In genomic region chr4:15005474-15006115, GRCh38 we compare ENCODE assay signal across 8 cellular contexts. TPM values are rescaled to one million over a fixed set of nuclear protein-coding genes. Genes with fewer than 3 reads are reported as not detected.
A peak's percentile ranks its signal among the peaks of the same experiment; 100 is the strongest.
DNase-seq lines count a peak whose midpoint lies in the region; ATAC-seq and TF ChIP-seq lines count a peak whose summit lies in the region.

No MANE protein-coding gene starts in this region.

- H3K14ac ChIP-seq in IMR-90 (replicated peaks; ENCODE audit: low read depth, low read length), result no peak overlapping the region

- H3K27ac ChIP-seq in IMR-90 (ENCODE audit: insufficient read depth, low read length), result no peak overlapping the region
- peak overlapping the region; percentile 96 for H3K27ac ChIP-seq in cingulate gyrus (ENCODE audit: low read depth, low read length)

- H3K18ac ChIP-seq in IMR-90 (ENCODE audit: low read depth, low read length), result peak overlapping the region; percentile 26; the same call in 1 of the 2 replicates

- H3K9me3 ChIP-seq in IMR-90 (ENCODE audit: control insufficient read depth, insufficient read depth, low read length), result no peaks in the 10 kb centered on the region

- no CpG with 5 or more reads among the region's 4 CpGs for WGBS in IMR-90 (ENCODE audit: extremely low coverage in 2 of 2, insufficient read length in 1 of 2), 2 experiments

- H3K79me1 ChIP-seq in IMR-90 (ENCODE audit: low read depth in 1 of 2, low read length in 2 of 2), result peaks cover 0 to 18% of the 10 kb centered on the region in 2 experiments

- peak overlapping the region; percentile 96; the same call in 1 of the 2 replicates for H3K23ac ChIP-seq in IMR-90 (ENCODE audit: low read depth, low read length)

- no peaks in the 10 kb centered on the region for H3K27me3 ChIP-seq in IMR-90 (ENCODE audit: control insufficient read depth, insufficient read depth, low read length)

- H3K4ac ChIP-seq in IMR-90 (ENCODE audit: low read depth, low read length), result no peak overlapping the region

- H2AFZ ChIP-seq in IMR-90 (replicated peaks; ENCODE audit: low read length, poor library complexity), result no peak overlapping the region

- BruUV-seq in IMR-90 (replicated peaks; lab: Mats Ljungman, UMichigan), result TSS peak; percentile 15

- no peaks in the 10 kb centered on the region for H3K4me1 ChIP-seq in IMR-90 (ENCODE audit: control insufficient read depth, insufficient read depth, low read length)

- peaks cover 0 to 8% of the 10 kb centered on the region in 2 donors for H3K36me3 Mint-ChIP-seq in naive B cell

- H3K56ac ChIP-seq in IMR-90 (ENCODE audit: extremely low read depth, insufficient read depth, low read length), result peak overlapping the region; percentile 87; the same call in 1 of the 2 replicates

- H3K9ac ChIP-seq in IMR-90 (ENCODE audit: low read depth, low read length), result peak overlapping the region; percentile 86; the same call in 1 of the 2 replicates

- POLR2A ChIA-PET in IMR-90 (lab: Charles Lee; ENCODE audit: unreplicated experiment), result interaction anchor here (0.7 kb wide), 1 partner anchor 1356 kb away, joined by 5 read pairs; no protein-coding TSS in a partner anchor

- no peak for TF ChIP-seq POLR2A in IMR-90 (IDR thresholded peaks at IDR 0.05; ENCODE audit: low read depth, low read length)

- no peak for DNase-seq in AG09309 (ENCODE audit: low read depth)
- DNase-seq in IMR-90, result no peak
- DNase-seq in naive B cell, result no peak
- DNase-seq in DMS114 treated with DMSO at 0.1 percent for 48 hours (lab: John Stamatoyannopoulos, UW; ENCODE audit: unreplicated experiment), result no peak
- DNase-seq in activated CD4-positive, CD25-positive, alpha-beta regulatory T cell (lab: John Stamatoyannopoulos, UW), result no peak
- DNase-seq in COLO668 (lab: John Stamatoyannopoulos, UW; ENCODE audit: unreplicated experiment), result no peak

- no peak overlapping the region for H4K91ac ChIP-seq in IMR-90 (ENCODE audit: insufficient read depth, low read depth, low read length)

- peaks cover 21% of the 10 kb centered on the region for H4K20me1 ChIP-seq in IMR-90 (ENCODE audit: insufficient read depth, low read length)

- CTCF ChIA-PET in IMR-90 (lab: Yijun Ruan, JAX), result interaction anchor here (0.6 kb wide), 1 partner anchor 844 kb away, joined by 3 read pairs; no protein-coding TSS in a partner anchor

- H2BK120ac ChIP-seq in IMR-90 (ENCODE audit: low read depth, low read length), result no peak overlapping the region

- no peak overlapping the region for H2BK20ac ChIP-seq in IMR-90 (ENCODE audit: low read depth, low read length)

- dilution Hi-C loops in IMR-90 (cut with HindIII; ENCODE audit: low sequenced_read_pairs, unreplicated experiment), result no loop called here

- peak overlapping the region; percentile 90 for H3K4me2 ChIP-seq in IMR-90 (ENCODE audit: low read depth, low read length)

- peak overlapping the region; percentile 84 for H2BK5ac ChIP-seq in IMR-90 (ENCODE audit: low read depth, low read length, poor library complexity, severe bottlenecking)

- peaks cover 8% of the 10 kb centered on the region for H3K36me3 ChIP-seq in IMR-90 (ENCODE audit: control insufficient read depth, insufficient read depth, low read length)

- no peak overlapping the region for H2AK5ac ChIP-seq in IMR-90 (ENCODE audit: low read depth, low read length)

- intact Hi-C loops in IMR-90 (cut with micrococcal nuclease), result no loop called here

- H2BK15ac ChIP-seq in IMR-90 (ENCODE audit: low read depth, low read length), result no peak overlapping the region

- H3K4me3 ChIP-seq in AG09309 (ENCODE audit: control insufficient read depth, low read depth, low read length) (peak overlapping the region; percentile 86), IMR-90 (ENCODE audit: insufficient read depth, low read depth, low read length) (peak overlapping the region; percentile 69)

- H3K9me3 Mint-ChIP-seq in naive B cell, result no peaks in the 10 kb centered on the region

- H3K27ac Mint-ChIP-seq in naive B cell, result peak overlapping the region; percentile 33 to 94 (median 77)

- no peak for TF ChIP-seq RAD21 in IMR-90 (IDR thresholded peaks at IDR 0.05; ENCODE audit: low read length)

- H2AK9ac ChIP-seq in IMR-90 (replicated peaks; ENCODE audit: low read depth, low read length, poor library complexity), result no peak overlapping the region

- H4K8ac ChIP-seq in IMR-90 (ENCODE audit: low read depth in 2 of 2, low read length in 2 of 2), result no peak overlapping the region

- H3K4me3 Mint-ChIP-seq in naive B cell, result peak overlapping the region; percentile 86 to 96 (median 90)

- in situ Hi-C loops in IMR-90 (cut with MboI; ENCODE audit: low sequenced_read_pairs), result loop anchor here (10.0 to 25.0 kb wide), 4 partner anchors 682 to 1351 kb away; partner anchors contain the start of gene FAM200B

- no peaks in the 10 kb centered on the region for H3K27me3 Mint-ChIP-seq in naive B cell

- H3K4me1 Mint-ChIP-seq in naive B cell, result peaks cover 18 to 24% (median 21%) of the 10 kb centered on the region in 3 donors

- no peaks in the 10 kb centered on the region for H3K9me1 ChIP-seq in IMR-90 (ENCODE audit: insufficient read depth, low read length)

- no peak for ATAC-seq in IMR-90 (ENCODE audit: low read depth)
- ATAC-seq in naive B cell (ENCODE audit: low read depth in 2 of 2), result no peak
- no peak for ATAC-seq in HG03565 (IDR thresholded peaks at IDR 0.05; ENCODE audit: unreplicated experiment)

- TF ChIP-seq CTCF in AG09309 (IDR thresholded peaks at IDR 0.05; ENCODE audit: control insufficient read depth, insufficient read depth, low read depth, low read length, missing control alignments), result no peak
- no peak for TF ChIP-seq CTCF in IMR-90 (conservative IDR thresholded peaks at IDR 0.05; ENCODE audit: low read depth, low read length)

- H4K5ac ChIP-seq in IMR-90 (ENCODE audit: low read depth, low read length), result no peak overlapping the region

TF ChIP-seq in IMR-90, 13 proteins besides CTCF, POLR2A, EP300 and RAD21:
- TF ChIP-seq MAFK (IDR thresholded peaks at IDR 0.05; ENCODE audit: low read depth, low read length) (no peak), CEBPB (IDR thresholded peaks at IDR 0.05; ENCODE audit: low read depth, low read length) (no peak), SMC3 (IDR thresholded peaks at IDR 0.05; ENCODE audit: low read depth, low read length) (no peak), FOS (IDR thresholded peaks at IDR 0.05; ENCODE audit: low read depth, low read length) (no peak), CHD1 (IDR thresholded peaks at IDR 0.05; ENCODE audit: low read depth, low read length) (no peak), MAZ (IDR thresholded peaks at IDR 0.05; ENCODE audit: borderline replicate concordance, low read depth, low read length) (no peak), RFX5 (IDR thresholded peaks at IDR 0.05; ENCODE audit: low read depth, low read length) (no peak), MXI1 (IDR thresholded peaks at IDR 0.05; ENCODE audit: borderline replicate concordance, low read depth, low read length) (no peak), NFE2L2 (IDR thresholded peaks at IDR 0.05; ENCODE audit: low read depth, low read length) (no peak), BHLHE40 (IDR thresholded peaks at IDR 0.05; ENCODE audit: low read depth, low read length) (no peak), USF2 (IDR thresholded peaks at IDR 0.05; ENCODE audit: low read depth, low read length) (no peak), ELK1 (IDR thresholded peaks at IDR 0.05; ENCODE audit: borderline replicate concordance, low read depth, low read length) (no peak), RCOR1 (IDR thresholded peaks at IDR 0.05; ENCODE audit: insufficient replicate concordance, low read length) (no peak)
TF ChIP-seq in IMR-90: peak in this region for 0.

RNA-seq across cellular contexts. Expression of gene CPEB2, which starts 3.3 kb away (rescaled TPM):
- 10.6 and 18.1 TPM in 2 replicates for total RNA-seq in IMR-90 (2012; rRNA removed)
- polyA plus RNA-seq in IMR-90 (2012; rRNA removed) (9.4 and 12.0 TPM in 2 replicates), naive B cell (ENCODE audit: low read depth in 6 of 6) (1 to 10 TPM in 5 of 6 donors, not detected in 1; 1.2 to 2.9 (median 2.3) TPM)
- polyA plus RNA-seq in IMR-90 (2012; cell fraction: cytosol; rRNA removed), result 2.8 and 3.4 TPM in 2 replicates
- 7.0 and 65.7 TPM in 2 replicates for polyA plus RNA-seq in IMR-90 (2012; cell fraction: nucleus; rRNA removed; ENCODE audit: low replicate concordance)
